In the genomic region with DNA sequence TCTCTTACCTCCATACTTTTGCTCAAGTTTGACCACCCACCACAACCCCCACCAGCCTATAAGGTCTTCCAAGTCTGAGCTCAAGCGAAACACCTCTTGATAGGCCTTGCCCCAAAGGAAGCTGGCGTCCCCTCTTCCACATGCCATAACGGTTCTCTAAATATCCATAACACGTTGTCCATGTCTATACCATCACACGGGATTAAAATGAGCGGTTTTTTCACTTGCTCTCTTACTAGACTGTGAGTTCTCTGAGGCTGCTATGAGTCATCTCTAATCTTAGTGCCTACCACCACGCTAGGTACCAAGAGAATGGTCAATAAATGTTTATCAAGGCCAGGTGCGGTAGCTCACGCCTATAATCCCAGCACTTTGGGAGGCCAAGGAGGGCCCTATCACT, we compare ENCODE assay signal across 22 cellular contexts. TPM values are rescaled to one million over a fixed set of nuclear protein-coding genes. Genes with fewer than 3 reads are reported as not detected.
DNase-seq lines count a peak whose midpoint lies in the region; ATAC-seq and TF ChIP-seq lines count a peak whose summit lies in the region.
"Had no signal": no experiment of that assay in that cellular context is flagged by ENCODE, and none has a peak within 500 bp of the region (broad histone marks: within the 10 kb centered on the region; RNA-seq: fewer than 3 reads in every experiment).

No MANE protein-coding gene starts in this region.

- H3K9me3 ChIP-seq in T-helper 17 cell (ENCODE audit: control insufficient read depth, low read length, poor library complexity, severe bottlenecking) (no peaks in the 10 kb centered on the region), OCI-LY7 (ENCODE audit: low read length) (no peaks in the 10 kb centered on the region)
- H3K9me3 ChIP-seq: heart left ventricle, upper lobe of left lung had no signal

- H3K4me3 Mint-ChIP-seq in activated T-cell treated with anti-CD3 and anti-CD28 coated beads, Interleukin-2, amount 50 U/mL, for 24 hours: no peak overlapping the region
- H3K4me3 Mint-ChIP-seq in T-helper 17 cell: peak overlapping the region; percentile 7
- H3K4me3 Mint-ChIP-seq in stimulated activated naive CD8-positive, alpha-beta T cell treated with anti-CD3 and anti-CD28 coated beads, Interleukin-15, amount 100 ng/mL, for 72 hours: no peak overlapping the region
- H3K4me3 Mint-ChIP-seq: activated naive CD8-positive, alpha-beta T cell treated with anti-CD3 and anti-CD28 coated beads, Interleukin-2, amount 10 ng/mL, durations not matched to agents 7 days and 5 days; activated T-cell treated with anti-CD3 and anti-CD28 coated beads, Interleukin-2, amount 50 U/mL, for 4 hours; T-helper 2 cell treated with Interferon-gamma antibody and Interleukin-4, amounts not matched to agents 5 μg/mL and 100 μg/mL, for 36 hours had no signal

- peaks cover 68% of the 10 kb centered on the region for H3K4me1 Mint-ChIP-seq in activated T-cell treated with anti-CD3 and anti-CD28 coated beads, Interleukin-2, amount 50 U/mL, for 24 hours (ENCODE audit: low read depth)
- peaks cover 42% of the 10 kb centered on the region for H3K4me1 Mint-ChIP-seq in T-helper 17 cell
- H3K4me1 Mint-ChIP-seq in stimulated activated naive CD8-positive, alpha-beta T cell treated with anti-CD3 and anti-CD28 coated beads, Interleukin-15, amount 100 ng/mL, for 72 hours: peaks cover 72% of the 10 kb centered on the region

- intact Hi-C loops in OCI-LY7 (cut with micrococcal nuclease; ENCODE audit: unreplicated experiment): no loop called here

- H4K20me1 ChIP-seq in OCI-LY7 (ENCODE audit: insufficient read depth, low read length): no peaks in the 10 kb centered on the region; the same call in 1 of the 2 replicates

- no peak overlapping the region for H3K4me2 ChIP-seq in OCI-LY7 (ENCODE audit: low read length)

- H3K4me1 ChIP-seq in OCI-LY7 (ENCODE audit: insufficient read depth, low read length, poor library complexity, severe bottlenecking): peaks cover 58% of the 10 kb centered on the region

- H2AFZ ChIP-seq in OCI-LY7 (ENCODE audit: low read length): no peak overlapping the region

- peaks cover 36% of the 10 kb centered on the region for H3K36me3 Mint-ChIP-seq in activated T-cell treated with anti-CD3 and anti-CD28 coated beads, Interleukin-2, amount 50 U/mL, for 24 hours (ENCODE audit: low read depth)
- H3K36me3 Mint-ChIP-seq in T-helper 17 cell (ENCODE audit: low read depth): no peaks in the 10 kb centered on the region

- H3K79me2 ChIP-seq in OCI-LY7 (ENCODE audit: insufficient read depth, low read depth, low read length): peaks cover 65% of the 10 kb centered on the region

- peak overlapping the region; percentile 66 for H3K27ac Mint-ChIP-seq in activated T-cell treated with anti-CD3 and anti-CD28 coated beads, Interleukin-2, amount 50 U/mL, for 24 hours
- peak overlapping the region; percentile 14 for H3K27ac Mint-ChIP-seq in T-helper 17 cell
- H3K27ac Mint-ChIP-seq in stimulated activated naive CD8-positive, alpha-beta T cell treated with anti-CD3 and anti-CD28 coated beads, Interleukin-15, amount 100 ng/mL, for 72 hours: peak overlapping the region in 1 of 2 donors; percentile 4
- H3K27ac Mint-ChIP-seq: activated naive CD8-positive, alpha-beta T cell treated with anti-CD3 and anti-CD28 coated beads, Interleukin-2, amount 10 ng/mL, durations not matched to agents 7 days and 5 days; T-helper 2 cell treated with Interferon-gamma antibody and Interleukin-4, amounts not matched to agents 5 μg/mL and 100 μg/mL, for 36 hours had no signal

- H3K27me3 Mint-ChIP-seq in activated T-cell treated with anti-CD3 and anti-CD28 coated beads, Interleukin-2, amount 50 U/mL, for 24 hours: no peaks in the 10 kb centered on the region
- H3K27me3 Mint-ChIP-seq in T-helper 17 cell: no peaks in the 10 kb centered on the region
- H3K27me3 Mint-ChIP-seq in stimulated activated naive CD8-positive, alpha-beta T cell treated with anti-CD3 and anti-CD28 coated beads, Interleukin-15, amount 100 ng/mL, for 72 hours: no peaks in the 10 kb centered on the region
- H3K27me3 Mint-ChIP-seq: activated naive CD8-positive, alpha-beta T cell treated with anti-CD3 and anti-CD28 coated beads, Interleukin-2, amount 10 ng/mL, durations not matched to agents 7 days and 5 days had no signal

- DNase-seq in activated T-cell treated with anti-CD3 and anti-CD28 coated beads, Interleukin-2, amount 50 U/mL, for 24 hours: no peak
- no peak for DNase-seq in activated T-cell treated with anti-CD3 and anti-CD28 coated beads for 4 hours
- DNase-seq in T-helper 17 cell: no peak
- DNase-seq in stimulated activated naive CD8-positive, alpha-beta T cell treated with anti-CD3 and anti-CD28 coated beads, Interleukin-15, amount 100 ng/mL, for 72 hours: no peak
- DNase-seq in RPMI8226: no peak
- DNase-seq in OCI-LY7 (ENCODE audit: low spot score): no peak
- DNase-seq in HEK293T (ENCODE audit: extremely low spot score): no peak
- DNase-seq: activated CD4-positive, alpha-beta T cell treated with anti-CD3 and anti-CD28 coated beads, Interleukin-2, amount 50 U/mL, for 4 hours; activated naive CD8-positive, alpha-beta T cell treated with anti-CD3 and anti-CD28 coated beads, Interleukin-2, amount 10 ng/mL, durations not matched to agents 7 days and 5 days; activated T-cell treated with anti-CD3 and anti-CD28 coated beads, Interleukin-2, amount 50 U/mL, for 4 hours; heart left ventricle; kidney glomerular epithelial cell; NCI-H1105 treated with DMSO at 0.1 percent for 48 hours; NCI-H2029; NCI-H226; OCI-M1; posterior cingulate gyrus; upper lobe of left lung had no signal

- ATAC-seq in T-helper 17 cell (no peak), esophagus mucosa (peak; percentile 38)
- peak; percentile 46 for ATAC-seq in stimulated activated naive CD8-positive, alpha-beta T cell treated with anti-CD3 and anti-CD28 coated beads, Interleukin-15, amount 100 ng/mL, for 72 hours
- ATAC-seq: activated T-cell treated with anti-CD3 and anti-CD28 coated beads, Interleukin-2, amount 50 U/mL, for 4 hours; heart left ventricle; Right ventricle myocardium inferior had no signal

- no peak overlapping the region for H3K4me3 ChIP-seq in OCI-LY7 (ENCODE audit: low read depth, low read length, poor library complexity, severe bottlenecking)
- H3K4me3 ChIP-seq: heart left ventricle, upper lobe of left lung had no signal

- TF ChIP-seq CTCF in OCI-LY7 (conservative IDR thresholded peaks at IDR 0.05; ENCODE audit: low read length): no peak

- no peak overlapping the region for H3K27ac ChIP-seq in OCI-LY7 (ENCODE audit: low read depth, low read length, poor library complexity, severe bottlenecking)
- H3K27ac ChIP-seq: epithelial cell of prostate, heart left ventricle, upper lobe of left lung had no signal

- CTCF ChIA-PET in OCI-LY7 (lab: Charles Lee; ENCODE audit: unreplicated experiment): no interaction called here
- CTCF ChIA-PET in HEK293T (lab: Yijun Ruan, JAX): no interaction called here

- no peaks in the 10 kb centered on the region for H3K9me3 Mint-ChIP-seq in activated T-cell treated with anti-CD3 and anti-CD28 coated beads, Interleukin-2, amount 50 U/mL, for 24 hours
- no peaks in the 10 kb centered on the region for H3K9me3 Mint-ChIP-seq in stimulated activated naive CD8-positive, alpha-beta T cell treated with anti-CD3 and anti-CD28 coated beads, Interleukin-15, amount 100 ng/mL, for 72 hours
- H3K9me3 Mint-ChIP-seq: activated naive CD8-positive, alpha-beta T cell treated with anti-CD3 and anti-CD28 coated beads, Interleukin-2, amount 10 ng/mL, durations not matched to agents 7 days and 5 days; activated T-cell treated with anti-CD3 and anti-CD28 coated beads, Interleukin-2, amount 50 U/mL, for 4 hours; T-helper 2 cell treated with Interferon-gamma antibody and Interleukin-4, amounts not matched to agents 5 μg/mL and 100 μg/mL, for 36 hours had no signal

- BruUV-seq in OCI-LY7 (replicated peaks; lab: Mats Ljungman, UMichigan): no TSS peak

- POLR2A ChIA-PET in OCI-LY7 (lab: Charles Lee) (interaction anchor here (0.6 to 0.8 kb wide), 3 partner anchors 20 to 604 kb away, joined by 3 to 4 read pairs (median 4); no protein-coding TSS in a partner anchor), HEK293T (lab: Yijun Ruan, JAX) (no interaction called here)

- peaks cover 15% of the 10 kb centered on the region for H3K36me3 ChIP-seq in OCI-LY7 (ENCODE audit: insufficient read depth, low read length)

- H3K9me2 ChIP-seq in OCI-LY7 (ENCODE audit: insufficient read depth, low read length): no peaks in the 10 kb centered on the region

TF ChIP-seq in HEK293T, 16 proteins besides CTCF, POLR2A, EP300 and RAD21:
- TF ChIP-seq ELF4 (IDR thresholded peaks at IDR 0.05) (no peak), FOXK2 (IDR thresholded peaks at IDR 0.05) (no peak), NFRKB (IDR thresholded peaks at IDR 0.05) (no peak), L3MBTL2 (conservative IDR thresholded peaks at IDR 0.05) (no peak), BHLHE40 (IDR thresholded peaks at IDR 0.05; ENCODE audit: borderline replicate concordance) (no peak), FOXM1 (IDR thresholded peaks at IDR 0.05; ENCODE audit: borderline replicate concordance) (no peak), TARDBP (IDR thresholded peaks at IDR 0.05) (no peak), SUZ12 (IDR thresholded peaks at IDR 0.05) (no peak), SP1 (IDR thresholded peaks at IDR 0.05) (no peak), LEF1 (IDR thresholded peaks at IDR 0.05; ENCODE audit: borderline replicate concordance) (no peak), ARNT (IDR thresholded peaks at IDR 0.05) (no peak), ZNF384 (IDR thresholded peaks at IDR 0.05) (no peak), FOXA1 (IDR thresholded peaks at IDR 0.05) (no peak), HDGF (IDR thresholded peaks at IDR 0.05; ENCODE audit: borderline replicate concordance) (no peak), CTBP1 (IDR thresholded peaks at IDR 0.05; ENCODE audit: borderline replicate concordance) (no peak)
- TF ChIP-seq, protein P1, sequence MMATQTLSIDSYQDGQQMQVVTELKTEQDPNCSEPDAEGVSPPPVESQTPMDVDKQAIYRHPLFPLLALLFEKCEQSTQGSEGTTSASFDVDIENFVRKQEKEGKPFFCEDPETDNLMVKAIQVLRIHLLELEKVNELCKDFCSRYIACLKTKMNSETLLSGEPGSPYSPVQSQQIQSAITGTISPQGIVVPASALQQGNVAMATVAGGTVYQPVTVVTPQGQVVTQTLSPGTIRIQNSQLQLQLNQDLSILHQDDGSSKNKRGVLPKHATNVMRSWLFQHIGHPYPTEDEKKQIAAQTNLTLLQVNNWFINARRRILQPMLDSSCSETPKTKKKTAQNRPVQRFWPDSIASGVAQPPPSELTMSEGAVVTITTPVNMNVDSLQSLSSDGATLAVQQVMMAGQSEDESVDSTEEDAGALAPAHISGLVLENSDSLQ (IDR thresholded peaks at IDR 0.05): no peak

RNA-seq across cellular contexts. Expression of a gene that starts 41.0 kb away (rescaled TPM):
- total RNA-seq in T-helper 17 cell (100 to 1,000 TPM; 124 to 144 TPM), esophagus mucosa (169 TPM), OCI-LY7 (2022) (106 and 110 TPM in 2 replicates)
- 25.1 and 26.9 TPM in 2 replicates for total RNA-seq in OCI-LY7 (2014; rRNA removed; shearing (Covaris generic))

RNA-seq across cellular contexts. Expression of a gene that starts 56.6 kb away (rescaled TPM):
- total RNA-seq in T-helper 17 cell (under 1 TPM in 1 of 2 donors, not detected in 1; 0.30 TPM), esophagus mucosa (0.52 TPM), OCI-LY7 (2022) (0.22 and 0.25 TPM in 2 replicates)
- total RNA-seq in OCI-LY7 (2014; rRNA removed; shearing (Covaris generic)): 0.21 and 0.32 TPM in 2 replicates
- total RNA-seq: Right ventricle myocardium inferior had no signal
